In the genomic region with DNA sequence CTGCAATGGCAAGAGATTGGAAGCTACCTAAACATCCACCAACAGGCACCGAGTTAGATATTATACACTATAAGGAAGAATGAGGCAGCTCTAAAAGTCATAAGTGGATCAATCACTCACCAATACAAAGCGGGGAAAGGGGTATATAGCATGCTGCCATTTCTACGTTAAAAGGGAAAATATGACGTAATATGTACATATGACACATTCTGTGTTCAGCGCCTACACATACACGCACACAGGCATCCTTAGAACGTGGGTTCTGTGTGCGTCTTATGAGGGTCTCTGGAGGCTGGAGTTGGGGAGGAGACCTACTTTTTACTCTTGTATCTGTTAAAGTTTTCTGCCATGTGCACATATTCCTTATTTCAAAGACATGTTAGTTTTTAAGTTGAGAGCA, we compare ENCODE assay signal across 1 cellular context.
TF ChIP-seq lines count a peak whose summit lies in the region.

No MANE protein-coding gene starts in this region.

TF ChIP-seq in HepG2, 621 proteins besides CTCF, POLR2A, EP300 and RAD21:
- TF ChIP-seq, protein P1, sequence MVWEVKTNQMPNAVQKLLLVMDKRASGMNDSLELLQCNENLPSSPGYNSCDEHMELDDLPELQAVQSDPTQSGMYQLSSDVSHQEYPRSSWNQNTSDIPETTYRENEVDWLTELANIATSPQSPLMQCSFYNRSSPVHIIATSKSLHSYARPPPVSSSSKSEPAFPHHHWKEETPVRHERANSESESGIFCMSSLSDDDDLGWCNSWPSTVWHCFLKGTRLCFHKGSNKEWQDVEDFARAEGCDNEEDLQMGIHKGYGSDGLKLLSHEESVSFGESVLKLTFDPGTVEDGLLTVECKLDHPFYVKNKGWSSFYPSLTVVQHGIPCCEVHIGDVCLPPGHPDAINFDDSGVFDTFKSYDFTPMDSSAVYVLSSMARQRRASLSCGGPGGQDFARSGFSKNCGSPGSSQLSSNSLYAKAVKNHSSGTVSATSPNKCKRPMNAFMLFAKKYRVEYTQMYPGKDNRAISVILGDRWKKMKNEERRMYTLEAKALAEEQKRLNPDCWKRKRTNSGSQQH (CRISPR knock-in tag; IDR thresholded peaks at IDR 0.05; ENCODE audit: low read depth): no peak
- TF ChIP-seq CEBPB (IDR thresholded peaks at IDR 0.05; ENCODE audit: borderline replicate concordance, low read depth, low read length) (0 out of 2 replicates have a peak, but pooled peaks have one; percentile 35), MXD4 (CRISPR knock-in tag; IDR thresholded peaks at IDR 0.05) (no peak), NBN (conservative IDR thresholded peaks at IDR 0.05) (no peak), HCFC1 (IDR thresholded peaks at IDR 0.05; ENCODE audit: low read depth, low read length) (no peak), ZNF773 (CRISPR knock-in tag; IDR thresholded peaks at IDR 0.05; ENCODE audit: borderline replicate concordance) (no peak), NCOA2 (CRISPR knock-in tag; IDR thresholded peaks at IDR 0.05) (no peak)
- TF ChIP-seq, protein P2, sequence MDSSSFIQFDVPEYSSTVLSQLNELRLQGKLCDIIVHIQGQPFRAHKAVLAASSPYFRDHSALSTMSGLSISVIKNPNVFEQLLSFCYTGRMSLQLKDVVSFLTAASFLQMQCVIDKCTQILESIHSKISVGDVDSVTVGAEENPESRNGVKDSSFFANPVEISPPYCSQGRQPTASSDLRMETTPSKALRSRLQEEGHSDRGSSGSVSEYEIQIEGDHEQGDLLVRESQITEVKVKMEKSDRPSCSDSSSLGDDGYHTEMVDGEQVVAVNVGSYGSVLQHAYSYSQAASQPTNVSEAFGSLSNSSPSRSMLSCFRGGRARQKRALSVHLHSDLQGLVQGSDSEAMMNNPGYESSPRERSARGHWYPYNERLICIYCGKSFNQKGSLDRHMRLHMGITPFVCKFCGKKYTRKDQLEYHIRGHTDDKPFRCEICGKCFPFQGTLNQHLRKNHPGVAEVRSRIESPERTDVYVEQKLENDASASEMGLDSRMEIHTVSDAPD (CRISPR knock-in tag; IDR thresholded peaks at IDR 0.05): no peak
- TF ChIP-seq, protein P3, sequence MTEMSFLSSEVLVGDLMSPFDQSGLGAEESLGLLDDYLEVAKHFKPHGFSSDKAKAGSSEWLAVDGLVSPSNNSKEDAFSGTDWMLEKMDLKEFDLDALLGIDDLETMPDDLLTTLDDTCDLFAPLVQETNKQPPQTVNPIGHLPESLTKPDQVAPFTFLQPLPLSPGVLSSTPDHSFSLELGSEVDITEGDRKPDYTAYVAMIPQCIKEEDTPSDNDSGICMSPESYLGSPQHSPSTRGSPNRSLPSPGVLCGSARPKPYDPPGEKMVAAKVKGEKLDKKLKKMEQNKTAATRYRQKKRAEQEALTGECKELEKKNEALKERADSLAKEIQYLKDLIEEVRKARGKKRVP (CRISPR knock-in tag; IDR thresholded peaks at IDR 0.05): no peak
